8 cellular contexts compared by ENCODE assay signal in the genomic region with DNA sequence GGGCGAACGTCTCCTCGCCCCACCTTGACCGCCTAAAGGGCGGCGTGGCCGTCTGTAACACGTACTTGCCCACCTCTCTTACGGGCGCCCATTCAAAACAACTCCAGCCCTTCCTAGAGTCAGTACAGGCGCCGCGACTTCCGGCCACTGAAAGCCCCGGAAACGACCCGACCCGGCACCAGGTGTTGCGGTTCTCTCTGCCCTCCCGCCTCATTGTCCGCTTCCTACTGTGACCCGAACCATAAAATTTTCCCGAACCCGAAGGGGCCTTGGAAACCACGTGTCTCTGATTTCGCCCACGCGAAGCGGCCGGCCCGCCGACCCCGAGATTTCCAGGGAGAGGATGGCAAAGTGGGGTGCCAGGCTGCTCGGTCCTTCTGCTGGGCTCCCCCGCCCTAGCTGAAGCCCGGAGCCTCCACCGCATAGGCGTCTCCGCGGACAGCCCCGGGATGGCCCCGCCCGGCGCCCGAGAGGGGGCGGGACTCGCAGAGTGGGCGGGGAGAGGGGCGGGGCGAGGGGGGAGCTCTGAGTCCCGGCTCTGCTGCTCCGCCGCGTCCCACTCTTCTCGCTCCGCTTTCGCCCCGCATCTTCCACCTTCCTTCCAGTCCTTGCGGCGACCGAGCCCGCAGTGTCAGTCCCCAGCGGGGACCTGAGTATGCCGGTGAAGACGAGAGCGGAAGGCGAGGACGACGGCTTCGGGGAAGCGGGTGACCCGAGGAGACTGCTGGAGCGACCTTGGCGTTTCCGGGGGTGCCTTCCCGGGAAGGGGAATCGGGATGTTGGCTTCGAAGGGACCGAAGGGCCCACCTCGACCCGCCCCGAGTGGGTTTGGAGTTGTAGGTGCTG. TPM values are rescaled to one million over a fixed set of nuclear protein-coding genes. Genes with fewer than 3 reads are reported as not detected.
A peak's percentile ranks its signal among the peaks of the same experiment; 100 is the strongest.
DNase-seq lines count a peak whose midpoint lies in the region; ATAC-seq and TF ChIP-seq lines count a peak whose summit lies in the region.

No MANE protein-coding gene starts in this region.

- peaks cover 19 to 36% (median 31%) of the 10 kb centered on the region in 11 experiments; a peak in 20 of 22 replicates for H4K20me1 ChIP-seq in BLaER1 treated with 17β-estradiol and CSF1 and Interleukin-3, amounts not matched to agents 10 nM and 100 nM

- H3K9me3 ChIP-seq in BLaER1 treated with 17β-estradiol and CSF1 and Interleukin-3, amounts not matched to agents 10 nM and 100 nM (replicated peaks in 1 of 11) = peaks cover 0 to 9% (median 0%) of the 10 kb centered on the region in 11 experiments; a peak in 3 of 22 replicates
- no peaks in the 10 kb centered on the region for H3K9me3 ChIP-seq in liver (ENCODE audit: control insufficient read depth in 4 of 4, low read length in 3 of 4)

- peak overlapping the region; percentile 88 to 96 (median 93) for H3K9ac ChIP-seq in BLaER1 treated with 17β-estradiol and CSF1 and Interleukin-3, amounts not matched to agents 10 nM and 100 nM
- H3K9ac ChIP-seq in liver (ENCODE audit: low read depth in 1 of 2, low read length in 2 of 2) = peak overlapping the region; percentile 92 to 93

- under 1% methylated on average over 82 of the region's 82 CpGs for WGBS in liver

- H3K27ac ChIP-seq in BLaER1 treated with 17β-estradiol and CSF1 and Interleukin-3, amounts not matched to agents 10 nM and 100 nM = peak overlapping the region; percentile 90 to 98 (median 96)
- peak overlapping the region; percentile 98 to 99 for H3K27ac ChIP-seq in liver (ENCODE audit: low read depth in 1 of 2, low read length in 2 of 2)

- TF ChIP-seq CTCF in liver (IDR thresholded peaks at IDR 0.05; ENCODE audit: low read depth, low read length, missing input control) = no peak

- TF ChIP-seq RAD21 in liver (IDR thresholded peaks at IDR 0.05) = no peak

- H3K27me3 ChIP-seq in BLaER1 treated with 17β-estradiol and CSF1 and Interleukin-3, amounts not matched to agents 10 nM and 100 nM = peaks cover 18 to 27% (median 23%) of the 10 kb centered on the region in 11 experiments
- H3K27me3 ChIP-seq in liver (ENCODE audit: control insufficient read depth in 4 of 4, insufficient read depth in 4 of 4, low read length in 3 of 4) = no peaks in the 10 kb centered on the region

- H3K4me2 ChIP-seq in BLaER1 treated with 17β-estradiol and CSF1 and Interleukin-3, amounts not matched to agents 10 nM and 100 nM = peak overlapping the region; percentile 85 to 100 (median 96)

- peak; percentile 97 for DNase-seq in NCI-H69 (lab: John Stamatoyannopoulos, UW)
- DNase-seq in activated CD4-positive, alpha-beta T cell treated with anti-CD3 and anti-CD28 coated beads, Interleukin-2, amount 50 U/mL, for 4 hours = peak; percentile 77 to 78
- DNase-seq in dermis microvascular lymphatic vessel endothelial cell (ENCODE audit: low read depth in 2 of 2) = peak; percentile 79 to 88
- DNase-seq in stimulated activated CD4-positive, alpha-beta T cell treated with anti-CD3 and anti-CD28 coated beads, Interleukin-4, amount 100 ng/mL, for 1 hour = peak; percentile 79

- peaks cover 15 to 17% (median 16%) of the 10 kb centered on the region in 11 experiments for H3K36me3 ChIP-seq in BLaER1 treated with 17β-estradiol and CSF1 and Interleukin-3, amounts not matched to agents 10 nM and 100 nM
- peaks cover 0 to 2% (median 2%) of the 10 kb centered on the region in 4 donors for H3K36me3 ChIP-seq in liver (ENCODE audit: control insufficient read depth in 4 of 4, insufficient read depth in 3 of 4, low read depth in 1 of 4, low read length in 3 of 4)

- H3K4me3 ChIP-seq in BLaER1 treated with 17β-estradiol and CSF1 and Interleukin-3, amounts not matched to agents 10 nM and 100 nM = peak overlapping the region; percentile 78 to 99 (median 94)
- peak overlapping the region; percentile 88 to 96 (median 95) for H3K4me3 ChIP-seq in liver (ENCODE audit: low read depth in 1 of 3, low read length in 3 of 3)

- ATAC-seq in GM19395 (IDR thresholded peaks at IDR 0.05; ENCODE audit: unreplicated experiment) (peak; percentile 72), HG03558 (IDR thresholded peaks at IDR 0.05; ENCODE audit: extremely low read depth, unreplicated experiment) (peak; percentile 38)

- H3K4me1 ChIP-seq in BLaER1 treated with 17β-estradiol and CSF1 and Interleukin-3, amounts not matched to agents 10 nM and 100 nM = peaks cover 34 to 41% (median 36%) of the 10 kb centered on the region in 10 experiments
- H3K4me1 ChIP-seq in liver (ENCODE audit: control insufficient read depth in 4 of 4, insufficient read depth in 4 of 4, low read length in 3 of 4) = peaks cover 13 to 34% (median 23%) of the 10 kb centered on the region in 4 donors

TF ChIP-seq in liver, 16 proteins besides CTCF, POLR2A, EP300 and RAD21:
- TF ChIP-seq, protein P1, sequence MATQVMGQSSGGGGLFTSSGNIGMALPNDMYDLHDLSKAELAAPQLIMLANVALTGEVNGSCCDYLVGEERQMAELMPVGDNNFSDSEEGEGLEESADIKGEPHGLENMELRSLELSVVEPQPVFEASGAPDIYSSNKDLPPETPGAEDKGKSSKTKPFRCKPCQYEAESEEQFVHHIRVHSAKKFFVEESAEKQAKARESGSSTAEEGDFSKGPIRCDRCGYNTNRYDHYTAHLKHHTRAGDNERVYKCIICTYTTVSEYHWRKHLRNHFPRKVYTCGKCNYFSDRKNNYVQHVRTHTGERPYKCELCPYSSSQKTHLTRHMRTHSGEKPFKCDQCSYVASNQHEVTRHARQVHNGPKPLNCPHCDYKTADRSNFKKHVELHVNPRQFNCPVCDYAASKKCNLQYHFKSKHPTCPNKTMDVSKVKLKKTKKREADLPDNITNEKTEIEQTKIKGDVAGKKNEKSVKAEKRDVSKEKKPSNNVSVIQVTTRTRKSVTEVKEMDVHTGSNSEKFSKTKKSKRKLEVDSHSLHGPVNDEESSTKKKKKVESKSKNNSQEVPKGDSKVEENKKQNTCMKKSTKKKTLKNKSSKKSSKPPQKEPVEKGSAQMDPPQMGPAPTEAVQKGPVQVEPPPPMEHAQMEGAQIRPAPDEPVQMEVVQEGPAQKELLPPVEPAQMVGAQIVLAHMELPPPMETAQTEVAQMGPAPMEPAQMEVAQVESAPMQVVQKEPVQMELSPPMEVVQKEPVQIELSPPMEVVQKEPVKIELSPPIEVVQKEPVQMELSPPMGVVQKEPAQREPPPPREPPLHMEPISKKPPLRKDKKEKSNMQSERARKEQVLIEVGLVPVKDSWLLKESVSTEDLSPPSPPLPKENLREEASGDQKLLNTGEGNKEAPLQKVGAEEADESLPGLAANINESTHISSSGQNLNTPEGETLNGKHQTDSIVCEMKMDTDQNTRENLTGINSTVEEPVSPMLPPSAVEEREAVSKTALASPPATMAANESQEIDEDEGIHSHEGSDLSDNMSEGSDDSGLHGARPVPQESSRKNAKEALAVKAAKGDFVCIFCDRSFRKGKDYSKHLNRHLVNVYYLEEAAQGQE (IDR thresholded peaks at IDR 0.05) = no peak
- no peak for TF ChIP-seq YY1 (IDR thresholded peaks at IDR 0.05)
- no peak for TF ChIP-seq JUND (IDR thresholded peaks at IDR 0.05)
- peak; percentile 53 for TF ChIP-seq SP1 (IDR thresholded peaks at IDR 0.05)
- no peak for TF ChIP-seq NR2F2 (IDR thresholded peaks at IDR 0.05)
- TF ChIP-seq FOXA2 (IDR thresholded peaks at IDR 0.05) = no peak
- TF ChIP-seq, protein P2, sequence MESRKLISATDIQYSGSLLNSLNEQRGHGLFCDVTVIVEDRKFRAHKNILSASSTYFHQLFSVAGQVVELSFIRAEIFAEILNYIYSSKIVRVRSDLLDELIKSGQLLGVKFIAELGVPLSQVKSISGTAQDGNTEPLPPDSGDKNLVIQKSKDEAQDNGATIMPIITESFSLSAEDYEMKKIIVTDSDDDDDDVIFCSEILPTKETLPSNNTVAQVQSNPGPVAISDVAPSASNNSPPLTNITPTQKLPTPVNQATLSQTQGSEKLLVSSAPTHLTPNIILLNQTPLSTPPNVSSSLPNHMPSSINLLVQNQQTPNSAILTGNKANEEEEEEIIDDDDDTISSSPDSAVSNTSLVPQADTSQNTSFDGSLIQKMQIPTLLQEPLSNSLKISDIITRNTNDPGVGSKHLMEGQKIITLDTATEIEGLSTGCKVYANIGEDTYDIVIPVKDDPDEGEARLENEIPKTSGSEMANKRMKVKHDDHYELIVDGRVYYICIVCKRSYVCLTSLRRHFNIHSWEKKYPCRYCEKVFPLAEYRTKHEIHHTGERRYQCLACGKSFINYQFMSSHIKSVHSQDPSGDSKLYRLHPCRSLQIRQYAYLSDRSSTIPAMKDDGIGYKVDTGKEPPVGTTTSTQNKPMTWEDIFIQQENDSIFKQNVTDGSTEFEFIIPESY (IDR thresholded peaks at IDR 0.05) = no peak
- no peak for TF ChIP-seq HNF4G (IDR thresholded peaks at IDR 0.05)
- TF ChIP-seq HNF4A (conservative IDR thresholded peaks at IDR 0.05) = peak in 1 of 2 donors; percentile 10
- peak; percentile 93 to 96 for TF ChIP-seq EGR1 (IDR thresholded peaks at IDR 0.05; ENCODE audit: low read depth in 2 of 2)
- no peak for TF ChIP-seq TAF1 (conservative IDR thresholded peaks at IDR 0.05)
- TF ChIP-seq RXRA (IDR thresholded peaks at IDR 0.05) = peak in 1 of 2 donors; percentile 44
- TF ChIP-seq FOXA1 (IDR thresholded peaks at IDR 0.05) = no peak
- TF ChIP-seq, protein P3, sequence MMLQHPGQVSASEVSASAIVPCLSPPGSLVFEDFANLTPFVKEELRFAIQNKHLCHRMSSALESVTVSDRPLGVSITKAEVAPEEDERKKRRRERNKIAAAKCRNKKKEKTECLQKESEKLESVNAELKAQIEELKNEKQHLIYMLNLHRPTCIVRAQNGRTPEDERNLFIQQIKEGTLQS (IDR thresholded peaks at IDR 0.05) = no peak
- TF ChIP-seq, protein P4, sequence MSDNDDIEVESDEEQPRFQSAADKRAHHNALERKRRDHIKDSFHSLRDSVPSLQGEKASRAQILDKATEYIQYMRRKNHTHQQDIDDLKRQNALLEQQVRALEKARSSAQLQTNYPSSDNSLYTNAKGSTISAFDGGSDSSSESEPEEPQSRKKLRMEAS (IDR thresholded peaks at IDR 0.05) = peak; percentile 82
- TF ChIP-seq GABPA (IDR thresholded peaks at IDR 0.05 in 1 of 2, conservative IDR thresholded peaks at IDR 0.05 in 1 of 2) = peak; percentile 72 to 81

RNA-seq across cellular contexts. Expression of a gene that starts 0.7 kb away (rescaled TPM):
- 67.3 and 73.2 TPM in 2 replicates for total RNA-seq in dermis microvascular lymphatic vessel endothelial cell
- 10 to 100 TPM; 22.8 to 34.7 TPM for total RNA-seq in liver
- 10 to 100 TPM; 28.2 to 41.1 TPM for polyA plus RNA-seq in liver

RNA-seq across cellular contexts. Expression of a gene that starts 21.0 kb away (rescaled TPM):
- total RNA-seq in dermis microvascular lymphatic vessel endothelial cell (not detected in 2 replicates), liver (1 to 10 TPM; 7.0 to 10.0 TPM)
- polyA plus RNA-seq in liver = 10 to 100 TPM; 10.8 to 64.5 TPM

RNA-seq across cellular contexts. Expression of a gene that starts 31.9 kb away (rescaled TPM):
- total RNA-seq in dermis microvascular lymphatic vessel endothelial cell = 26.3 and 62.5 TPM in 2 replicates
- 10 to 100 TPM; 13.4 to 23.6 TPM for total RNA-seq in liver
- polyA plus RNA-seq in liver = 10 to 100 TPM; 41.1 to 42.1 TPM

Comparison
In these comparisons a context has a peak if more than half of its experiments do, and no peak if none do; other contexts are left out.
1. Peak in every context shown above with its lines: DNase-seq, ATAC-seq, H3K4me3 ChIP-seq and H3K27ac ChIP-seq.